ENCODE assay signal across 23 cellular contexts in genomic region chr13:41631296-41631965, GRCh38.
A peak's percentile ranks its signal among the peaks of the same experiment; 100 is the strongest.
DNase-seq lines count a peak whose midpoint lies in the region; ATAC-seq and TF ChIP-seq lines count a peak whose summit lies in the region.
"Had no signal": no experiment of that assay in that cellular context is flagged by ENCODE, and none has a peak within 500 bp of the region (broad histone marks: within the 10 kb centered on the region; RNA-seq: fewer than 3 reads in every experiment).

No MANE protein-coding gene starts in this region.

- H3K4me3 ChIP-seq in fibroblast of lung (replicated peaks in 1 of 4; ENCODE audit: control extremely low read depth in 1 of 4, insufficient read depth in 1 of 4, low read depth in 3 of 4, low read length in 4 of 4) (no peak overlapping the region), adrenal gland (no peak overlapping the region)
- H3K4me3 ChIP-seq: PC-9, SJCRH30 had no signal

- H3K4me2 ChIP-seq in fibroblast of lung (ENCODE audit: extremely low read depth, insufficient read depth, low read length): no peak overlapping the region
- H3K4me2 ChIP-seq: PC-9 had no signal

- H2AFZ ChIP-seq in fibroblast of lung (ENCODE audit: low read length): no peak overlapping the region
- H2AFZ ChIP-seq: PC-9 had no signal

- H3K9me3 ChIP-seq in fibroblast of lung (ENCODE audit: control insufficient read depth, insufficient read depth, low read depth, low read length): no peaks in the 10 kb centered on the region
- no peaks in the 10 kb centered on the region for H3K9me3 ChIP-seq in adrenal gland (replicated peaks in 1 of 3)
- H3K9me3 ChIP-seq: BE2C, SJCRH30 had no signal

- no peaks in the 10 kb centered on the region for H3K36me3 ChIP-seq in fibroblast of lung (ENCODE audit: control insufficient read depth, insufficient read depth, low read length)
- no peaks in the 10 kb centered on the region for H3K36me3 ChIP-seq in adrenal gland (replicated peaks in 1 of 2)
- H3K36me3 ChIP-seq: BE2C, SJCRH30 had no signal

- H3K27ac ChIP-seq in fibroblast of lung (ENCODE audit: insufficient read depth, low read length) (peak overlapping the region; percentile 70), adrenal gland (no peak overlapping the region)
- H3K27ac ChIP-seq: PC-9, SJCRH30 had no signal

- intact Hi-C loops in adrenal gland (cut with DNase I): no loop called here

- TF ChIP-seq POLR2A in adrenal gland (IDR thresholded peaks at IDR 0.05): no peak

- 88 to 95% (median 92%) methylated on average over 5 of the region's 5 CpGs for WGBS in adrenal gland, 4 donors

- no peaks in the 10 kb centered on the region for H3K79me2 ChIP-seq in fibroblast of lung (ENCODE audit: control insufficient read depth, insufficient read depth, low read length)

- H4K20me1 ChIP-seq in fibroblast of lung (ENCODE audit: control insufficient read depth, extremely low read depth, insufficient read depth, low read length): no peaks in the 10 kb centered on the region

- no peaks in the 10 kb centered on the region for H3K27me3 ChIP-seq in fibroblast of lung (ENCODE audit: control insufficient read depth, insufficient read depth, low read length)
- H3K27me3 ChIP-seq in adrenal gland: no peaks in the 10 kb centered on the region
- H3K27me3 ChIP-seq: BE2C, SJCRH30 had no signal

- H3K27ac Mint-ChIP-seq in HFFc6: peak overlapping the region; percentile 60
- H3K27ac Mint-ChIP-seq: CD14-positive monocyte; CD8-positive, alpha-beta memory T cell had no signal

- DNase-seq in ELR (ENCODE audit: low read depth) (peak; percentile 79), HFFc6 (no peak), fibroblast of lung (ENCODE audit: low read depth in 2 of 2) (peak in 1 of 2 donors; percentile 56), kidney tubule cell (ENCODE audit: low spot score) (no peak), NCI-H1105 (lab: John Stamatoyannopoulos, UW) (no peak), adrenal gland (no peak)
- DNase-seq: BE2C; CD8-positive, alpha-beta memory T cell; DMS 273 treated with DMSO at 0.1 percent for 48 hours; DMS79 treated with DMSO at 0.1 percent for 48 hours; H7; NCI-H1092; NCI-H1436; NCI-H187 treated with DMSO at 0.1 percent for 48 hours; NCI-H2107; NCI-H524; NCI-H748 treated with DMSO at 0.1 percent for 48 hours; NK-92 treated with Interleukin-12 subunit alpha and Interleukin-12 subunit beta, amount 100 ng/mL, for 24 hours; PC-9; SJCRH30 had no signal

- no peak overlapping the region for H3K4me3 Mint-ChIP-seq in HFFc6
- H3K4me3 Mint-ChIP-seq: CD14-positive monocyte; CD8-positive, alpha-beta memory T cell had no signal

- H3K9me3 Mint-ChIP-seq in HFFc6: no peaks in the 10 kb centered on the region
- H3K9me3 Mint-ChIP-seq: CD8-positive, alpha-beta memory T cell had no signal

- TF ChIP-seq CTCF in HFFc6 (IDR thresholded peaks at IDR 0.05) (no peak), fibroblast of lung (conservative IDR thresholded peaks at IDR 0.05 in 1 of 2, IDR thresholded peaks at IDR 0.05 in 1 of 2; ENCODE audit: low read depth in 1 of 2, low read length in 2 of 2) (no peak), adrenal gland (IDR thresholded peaks at IDR 0.05) (no peak)

- no peak for ATAC-seq in HG03196 (IDR thresholded peaks at IDR 0.05; ENCODE audit: unreplicated experiment)
- ATAC-seq: Right ventricle myocardium inferior had no signal

- peaks cover 7% of the 10 kb centered on the region for H3K4me1 ChIP-seq in fibroblast of lung (ENCODE audit: control insufficient read depth, extremely low read depth, insufficient read depth, low read length)
- no peaks in the 10 kb centered on the region for H3K4me1 ChIP-seq in adrenal gland (replicated peaks in 1 of 2)
- H3K4me1 ChIP-seq: BE2C, SJCRH30 had no signal

- H3K36me3 Mint-ChIP-seq in HFFc6 (ENCODE audit: low read depth): no peaks in the 10 kb centered on the region
- H3K36me3 Mint-ChIP-seq: CD14-positive monocyte had no signal

- no peaks in the 10 kb centered on the region for H3K27me3 Mint-ChIP-seq in HFFc6 (ENCODE audit: insufficient read depth)
- H3K27me3 Mint-ChIP-seq: CD8-positive, alpha-beta memory T cell had no signal

- no peak overlapping the region for H3K9ac ChIP-seq in fibroblast of lung (ENCODE audit: insufficient read depth, low read length)

- H3K4me1 Mint-ChIP-seq in HFFc6 (ENCODE audit: low read depth): peaks cover 23% of the 10 kb centered on the region
- H3K4me1 Mint-ChIP-seq: CD8-positive, alpha-beta memory T cell had no signal
